24 cellular contexts compared by ENCODE assay signal in genomic region chr6:146904596-146904995, GRCh38.
DNase-seq lines count a peak whose midpoint lies in the region; ATAC-seq, FAIRE-seq and TF ChIP-seq lines count a peak whose summit lies in the region.
"Had no signal": no experiment of that assay in that cellular context is flagged by ENCODE, and none has a peak within 500 bp of the region (broad histone marks: within the 10 kb centered on the region; RNA-seq: fewer than 3 reads in every experiment).

No MANE protein-coding gene starts in this region.

- H3K27me3 ChIP-seq in SK-N-SH (ENCODE audit: insufficient read depth) (no peaks in the 10 kb centered on the region), endocrine pancreas (ENCODE audit: control insufficient read depth, insufficient read depth, low read length) (no peaks in the 10 kb centered on the region), ovary (no peaks in the 10 kb centered on the region)
- H3K27me3 ChIP-seq: BLaER1 treated with 17β-estradiol and CSF1 and Interleukin-3, amounts not matched to agents 10 nM and 100 nM had no signal

- TF ChIP-seq CTCF in A549 (IDR thresholded peaks at IDR 0.05) (no peak), SK-N-SH (IDR thresholded peaks at IDR 0.05) (no peak), ovary (IDR thresholded peaks at IDR 0.05) (no peak)

- H3K4me2 ChIP-seq in A549 (peak overlapping the region; percentile 32; the same call in 1 of the 3 replicates), SK-N-SH (peak overlapping the region; percentile 52; the same call in 1 of the 2 replicates)
- H3K4me2 ChIP-seq: BLaER1 treated with 17β-estradiol and CSF1 and Interleukin-3, amounts not matched to agents 10 nM and 100 nM; KMS-11 had no signal

- CTCF ChIA-PET in A549 (lab: Yijun Ruan, JAX) (interaction anchor here (0.9 to 1.0 kb wide), 2 partner anchors 21 to 318 kb away, joined by 3 to 5 read pairs; no protein-coding TSS in a partner anchor), SK-N-SH (lab: Yijun Ruan, JAX) (interaction anchor here (1.5 kb wide), 1 partner anchor 13 kb away, joined by 3 read pairs; no protein-coding TSS in a partner anchor)

- no peaks in the 10 kb centered on the region for H3K79me2 ChIP-seq in SK-N-SH (ENCODE audit: insufficient read depth)

- DNase-seq in A549 (ENCODE audit: low read depth in 1 of 2, low spot score in 1 of 2) (no peak), M059J (ENCODE audit: low read depth) (peak; percentile 39), SK-N-SH (no peak), ovary (no peak), MV-4-11 (lab: John Stamatoyannopoulos, UW) (no peak), NCI-H69 (lab: John Stamatoyannopoulos, UW) (no peak)
- no peak for DNase-seq in activated effector memory CD4-positive, alpha-beta T cell treated with anti-CD3 and anti-CD28 coated beads, Interleukin-2, amount 50 U/mL, for 16 hours
- DNase-seq: 8988T; CD4-positive, alpha-beta T cell; GOT3; NCI-H1436; NCI-H187; NCI-H2171; NCI-H510A treated with DMSO at 0.1 percent for 48 hours; NCI-H748 treated with DMSO at 0.1 percent for 48 hours; SHP77 treated with DMSO at 0.1 percent for 48 hours had no signal

- no peak overlapping the region for H2AFZ ChIP-seq in SK-N-SH (ENCODE audit: low read depth)

- intact Hi-C loops in ovary (cut with DNase I): no loop called here

- no peaks in the 10 kb centered on the region for H3K9me3 ChIP-seq in A549
- H3K9me3 ChIP-seq in SK-N-SH: no peaks in the 10 kb centered on the region
- no peaks in the 10 kb centered on the region for H3K9me3 ChIP-seq in endocrine pancreas (ENCODE audit: control insufficient read depth, low read length)
- H3K9me3 ChIP-seq in ovary: no peaks in the 10 kb centered on the region
- H3K9me3 ChIP-seq: BLaER1 treated with 17β-estradiol and CSF1 and Interleukin-3, amounts not matched to agents 10 nM and 100 nM; HAP-1 had no signal

- no peak for TF ChIP-seq POLR2A in A549 (IDR thresholded peaks at IDR 0.05; ENCODE audit: low read length)
- no peak for TF ChIP-seq POLR2A in ovary (IDR thresholded peaks at IDR 0.05)

- H3K9ac ChIP-seq in SK-N-SH (no peak overlapping the region), endocrine pancreas (ENCODE audit: control insufficient read depth, insufficient read depth, low read length) (no peak overlapping the region)
- H3K9ac ChIP-seq: BLaER1 treated with 17β-estradiol and CSF1 and Interleukin-3, amounts not matched to agents 10 nM and 100 nM; KMS-11 had no signal

- H3K9me2 ChIP-seq in SK-N-SH: no peaks in the 10 kb centered on the region

- TF ChIP-seq EP300 in A549 (IDR thresholded peaks at IDR 0.05) (no peak), SK-N-SH (IDR thresholded peaks at IDR 0.05; ENCODE audit: borderline replicate concordance in 1 of 2, low read depth in 1 of 2, low read length in 1 of 2) (no peak), ovary (IDR thresholded peaks at IDR 0.05) (no peak)

- H3F3A ChIP-seq in SK-N-SH (replicated peaks; ENCODE audit: insufficient read depth): peaks cover 15% of the 10 kb centered on the region

- peaks cover 28% of the 10 kb centered on the region for H3K4me1 ChIP-seq in A549
- peaks cover 6 to 14% of the 10 kb centered on the region in 2 experiments for H3K4me1 ChIP-seq in SK-N-SH (ENCODE audit: control insufficient read depth in 1 of 2, insufficient read depth in 2 of 2, low read depth in 1 of 2, low read length in 1 of 2)
- H3K4me1 ChIP-seq in endocrine pancreas (ENCODE audit: control insufficient read depth, insufficient read depth, low read length): peaks cover 21% of the 10 kb centered on the region
- no peaks in the 10 kb centered on the region for H3K4me1 ChIP-seq in ovary (ENCODE audit: insufficient read depth)
- H3K4me1 ChIP-seq: BLaER1 treated with 17β-estradiol and CSF1 and Interleukin-3, amounts not matched to agents 10 nM and 100 nM; HAP-1 had no signal

- POLR2A ChIA-PET in A549 (lab: Yijun Ruan, JAX): interaction anchor here (0.6 to 1.0 kb wide), 2 partner anchors 10 to 87 kb away, joined by 3 read pairs; no protein-coding TSS in a partner anchor
- POLR2A ChIA-PET in SK-N-SH (lab: Yijun Ruan, JAX): no interaction called here

- H3K27ac ChIP-seq in A549 (peak overlapping the region; percentile 53 to 85), SK-N-SH (ENCODE audit: low read depth in 2 of 2, low read length in 1 of 2) (peak overlapping the region; percentile 63 to 76; a peak in 2 of 4 replicates), ovary (no peak overlapping the region)
- H3K27ac ChIP-seq: BLaER1 treated with 17β-estradiol and CSF1 and Interleukin-3, amounts not matched to agents 10 nM and 100 nM; KMS-11; RWPE1; SK-N-MC had no signal

- no peak for FAIRE-seq in A549 (lab: Jason Lieb, UNC)
- FAIRE-seq: D721Med, GM18507 had no signal

- H3K36me3 ChIP-seq in SK-N-SH (replicated peaks in 1 of 2; ENCODE audit: control insufficient read depth in 1 of 2, insufficient read depth in 2 of 2, low read length in 1 of 2) (no peaks in the 10 kb centered on the region), endocrine pancreas (ENCODE audit: control insufficient read depth, insufficient read depth, low read length) (no peaks in the 10 kb centered on the region), ovary (no peaks in the 10 kb centered on the region)
- H3K36me3 ChIP-seq: BLaER1 treated with 17β-estradiol and CSF1 and Interleukin-3, amounts not matched to agents 10 nM and 100 nM; HAP-1 had no signal

- H3K4me3 ChIP-seq in A549 (no peak overlapping the region), SK-N-SH (ENCODE audit: low read depth in 2 of 2, low read length in 1 of 2) (no peak overlapping the region), endocrine pancreas (ENCODE audit: control insufficient read depth, insufficient read depth, low read length) (peak overlapping the region; percentile 3), ovary (no peak overlapping the region)
- H3K4me3 ChIP-seq: BLaER1 treated with 17β-estradiol and CSF1 and Interleukin-3, amounts not matched to agents 10 nM and 100 nM; HAP-1; SK-N-MC had no signal

- no peak for ATAC-seq in A549

- 86% methylated on average over 6 of the region's 6 CpGs for WGBS in A549 (ENCODE audit: missing lambda C conversion rate)
- WGBS in SK-N-SH (ENCODE audit: low lambda C conversion rate): 88% methylated on average over 6 of the region's 6 CpGs
- WGBS in ovary, 3 donors: 80 to 84% (median 81%) methylated on average over 6 of the region's 6 CpGs

- no peaks in the 10 kb centered on the region for H4K20me1 ChIP-seq in SK-N-SH (ENCODE audit: insufficient read depth)
- H4K20me1 ChIP-seq: BLaER1 treated with 17β-estradiol and CSF1 and Interleukin-3, amounts not matched to agents 10 nM and 100 nM had no signal

- TF ChIP-seq RAD21 in A549 (conservative IDR thresholded peaks at IDR 0.05 in 1 of 2, IDR thresholded peaks at IDR 0.05 in 1 of 2) (no peak), SK-N-SH (IDR thresholded peaks at IDR 0.05; ENCODE audit: low read length) (no peak)

TF ChIP-seq in A549, 52 proteins besides CTCF, POLR2A, EP300 and RAD21:
- TF ChIP-seq RARB (CRISPR knock-in tag; IDR thresholded peaks at IDR 0.05) (no peak), NPAS2 (CRISPR knock-in tag; IDR thresholded peaks at IDR 0.05; ENCODE audit: borderline replicate concordance) (no peak)

TF ChIP-seq in SK-N-SH, 30 proteins besides CTCF, POLR2A, EP300 and RAD21:
- no peak for TF ChIP-seq TEAD4 (IDR thresholded peaks at IDR 0.05; ENCODE audit: borderline replicate concordance, insufficient read depth)
- no peak for TF ChIP-seq NRF1 (IDR thresholded peaks at IDR 0.05; ENCODE audit: low read depth, low read length)
- no peak for TF ChIP-seq EZH2phosphoT487 (IDR thresholded peaks at IDR 0.05; ENCODE audit: borderline replicate concordance, low read depth)
- no peak for TF ChIP-seq MEF2A (IDR thresholded peaks at IDR 0.05; ENCODE audit: borderline replicate concordance, low read depth)
- TF ChIP-seq ELF1 (IDR thresholded peaks at IDR 0.05): no peak
- TF ChIP-seq USF2 (IDR thresholded peaks at IDR 0.05; ENCODE audit: borderline replicate concordance, low read depth, low read length): no peak
- no peak for TF ChIP-seq FOXJ3 (CRISPR knock-in tag; IDR thresholded peaks at IDR 0.05)
- no peak for TF ChIP-seq RXRA (IDR thresholded peaks at IDR 0.05; ENCODE audit: borderline replicate concordance, low read depth)
- no peak for TF ChIP-seq IRF3 (IDR thresholded peaks at IDR 0.05; ENCODE audit: low read depth, low read length)
- no peak for TF ChIP-seq JUND (IDR thresholded peaks at IDR 0.05)
- TF ChIP-seq MAX (IDR thresholded peaks at IDR 0.05; ENCODE audit: low read depth): no peak
- TF ChIP-seq SIN3A (IDR thresholded peaks at IDR 0.05; ENCODE audit: borderline replicate concordance, low read depth, low read length): no peak
- no peak for TF ChIP-seq RCOR1 (IDR thresholded peaks at IDR 0.05; ENCODE audit: low read length)
- TF ChIP-seq USF1 (IDR thresholded peaks at IDR 0.05; ENCODE audit: borderline replicate concordance, low read depth): no peak

Comparison
In these comparisons a context has a peak if more than half of its experiments do, and no peak if none do; other contexts are left out.
1. H3K27ac ChIP-seq: peak in A549 (2 of 2) and SK-N-SH (2 of 2); none in ovary (0 of 2).